11 cellular contexts compared by ENCODE assay signal in the genomic region with DNA sequence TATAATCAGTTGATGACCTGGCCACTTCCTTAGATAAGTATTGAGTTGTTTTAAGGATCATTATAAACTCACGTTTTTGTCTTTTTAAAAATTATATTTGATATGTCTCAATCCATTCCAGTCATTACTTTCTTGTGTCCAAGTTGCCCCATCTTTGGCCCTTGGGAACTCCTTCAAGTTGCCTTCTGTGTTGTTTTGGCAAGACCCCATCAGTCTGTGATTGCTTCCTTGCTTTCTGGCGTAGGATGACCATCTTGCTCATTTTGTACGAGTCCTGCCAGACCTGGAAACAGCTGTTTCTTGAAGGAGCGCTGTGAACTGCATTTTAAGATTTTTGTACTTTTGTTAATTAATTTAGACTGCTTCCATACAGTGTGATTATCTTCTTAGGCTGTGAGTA.
DNase-seq lines count a peak whose midpoint lies in the region; ATAC-seq and TF ChIP-seq lines count a peak whose summit lies in the region.
"Had no signal": no experiment of that assay in that cellular context is flagged by ENCODE, and none has a peak within 500 bp of the region (broad histone marks: within the 10 kb centered on the region; RNA-seq: fewer than 3 reads in every experiment).

No MANE protein-coding gene starts in this region.

- no peak overlapping the region for H3K9ac ChIP-seq in fibroblast of lung (ENCODE audit: insufficient read depth, low read length)

- H3K4me2 ChIP-seq in fibroblast of lung (ENCODE audit: extremely low read depth, insufficient read depth, low read length), result peak overlapping the region; percentile 2

- H3K9me3 Mint-ChIP-seq in T-helper 1 cell treated with Interleukin-12 subunit alpha and Interleukin-12 subunit beta and Interleukin-4 antibody, amounts not matched to agents 30 μg/mL and 1 μg/mL, for 36 hours, result no peaks in the 10 kb centered on the region
- no peaks in the 10 kb centered on the region for H3K9me3 Mint-ChIP-seq in naive B cell

- peaks cover 35% of the 10 kb centered on the region for H3K79me2 ChIP-seq in fibroblast of lung (ENCODE audit: control insufficient read depth, insufficient read depth, low read length)

- no peak overlapping the region for H3K4me3 Mint-ChIP-seq in T-helper 1 cell treated with Interleukin-12 subunit alpha and Interleukin-12 subunit beta and Interleukin-4 antibody, amounts not matched to agents 30 μg/mL and 1 μg/mL, for 36 hours
- no peak overlapping the region for H3K4me3 Mint-ChIP-seq in naive B cell

- ATAC-seq in naive B cell (ENCODE audit: low read depth in 2 of 2), result no peak
- ATAC-seq in HG02588 (IDR thresholded peaks at IDR 0.05; ENCODE audit: unreplicated experiment), result no peak
- ATAC-seq in GM21619 (IDR thresholded peaks at IDR 0.05; ENCODE audit: unreplicated experiment), result no peak
- ATAC-seq in GM19328 (IDR thresholded peaks at IDR 0.05; ENCODE audit: unreplicated experiment), result no peak

- H2AFZ ChIP-seq in fibroblast of lung (ENCODE audit: low read length), result no peak overlapping the region

- H3K36me3 Mint-ChIP-seq in T-helper 1 cell treated with Interleukin-12 subunit alpha and Interleukin-12 subunit beta and Interleukin-4 antibody, amounts not matched to agents 30 μg/mL and 1 μg/mL, for 36 hours (ENCODE audit: low read depth), result peaks cover 56% of the 10 kb centered on the region
- H3K36me3 Mint-ChIP-seq in naive B cell, result peaks cover 16 to 24% of the 10 kb centered on the region in 2 donors

- intact Hi-C loops in tibial artery (cut with DNase I; ENCODE audit: low total_unique reads), result loop anchor here (2.0 kb wide), 1 partner anchor 83 kb away; a partner anchor contains a TSS

- peak overlapping the region; percentile 61 for H3K27ac Mint-ChIP-seq in T-helper 1 cell treated with Interleukin-12 subunit alpha and Interleukin-12 subunit beta and Interleukin-4 antibody, amounts not matched to agents 30 μg/mL and 1 μg/mL, for 36 hours
- peak overlapping the region in 4 of 6 donors; percentile 28 to 76 (median 42) for H3K27ac Mint-ChIP-seq in naive B cell

- peaks cover 49% of the 10 kb centered on the region for H3K4me1 Mint-ChIP-seq in T-helper 1 cell treated with Interleukin-12 subunit alpha and Interleukin-12 subunit beta and Interleukin-4 antibody, amounts not matched to agents 30 μg/mL and 1 μg/mL, for 36 hours (ENCODE audit: low read depth)
- peaks cover 12 to 23% (median 16%) of the 10 kb centered on the region in 3 donors for H3K4me1 Mint-ChIP-seq in naive B cell

- H3K36me3 ChIP-seq in fibroblast of lung (ENCODE audit: control insufficient read depth, insufficient read depth, low read length) (peaks cover 6% of the 10 kb centered on the region), tibial artery (peaks cover 4 to 28% (median 16%) of the 10 kb centered on the region in 3 donors)

- DNase-seq in T-helper 1 cell (no peak), fibroblast of lung (ENCODE audit: low read depth in 2 of 2) (peak in 1 of 2 donors; percentile 78), naive B cell (no peak), tibial artery (peak; percentile 71 to 78)
- DNase-seq: activated gamma-delta T cell treated with Interleukin-2 at 50 U/mL for 16 hours, MV-4-11 had no signal

- H3K27ac ChIP-seq in fibroblast of lung (ENCODE audit: insufficient read depth, low read length), result peak overlapping the region; percentile 90
- H3K27ac ChIP-seq in tibial artery, result peak overlapping the region; percentile 60 to 79
- H3K27ac ChIP-seq: 22Rv1 had no signal

- H3K27me3 Mint-ChIP-seq in T-helper 1 cell treated with Interleukin-12 subunit alpha and Interleukin-12 subunit beta and Interleukin-4 antibody, amounts not matched to agents 30 μg/mL and 1 μg/mL, for 36 hours (ENCODE audit: low read depth), result no peaks in the 10 kb centered on the region
- no peaks in the 10 kb centered on the region for H3K27me3 Mint-ChIP-seq in naive B cell

- H3K4me1 ChIP-seq in fibroblast of lung (ENCODE audit: control insufficient read depth, extremely low read depth, insufficient read depth, low read length), result peaks cover 26% of the 10 kb centered on the region
- peaks cover 3 to 70% (median 26%) of the 10 kb centered on the region in 4 donors for H3K4me1 ChIP-seq in tibial artery

- H4K20me1 ChIP-seq in fibroblast of lung (ENCODE audit: control insufficient read depth, extremely low read depth, insufficient read depth, low read length), result no peaks in the 10 kb centered on the region

- no peaks in the 10 kb centered on the region for H3K9me3 ChIP-seq in fibroblast of lung (ENCODE audit: control insufficient read depth, insufficient read depth, low read depth, low read length)
- no peaks in the 10 kb centered on the region for H3K9me3 ChIP-seq in tibial artery

- TF ChIP-seq CTCF in fibroblast of lung (conservative IDR thresholded peaks at IDR 0.05 in 1 of 2, IDR thresholded peaks at IDR 0.05 in 1 of 2; ENCODE audit: low read depth in 1 of 2, low read length in 2 of 2), result no peak
- no peak for TF ChIP-seq CTCF in tibial artery (IDR thresholded peaks at IDR 0.05)

- H3K4me3 ChIP-seq in fibroblast of lung (replicated peaks in 1 of 4; ENCODE audit: control extremely low read depth in 1 of 4, insufficient read depth in 1 of 4, low read depth in 3 of 4, low read length in 4 of 4), result no peak overlapping the region
- no peak overlapping the region for H3K4me3 ChIP-seq in tibial artery

- H3K27me3 ChIP-seq in fibroblast of lung (ENCODE audit: control insufficient read depth, insufficient read depth, low read length) (no peaks in the 10 kb centered on the region), tibial artery (no peaks in the 10 kb centered on the region)

Comparison
In these comparisons a context has a peak if more than half of its experiments do, and no peak if none do; other contexts are left out.
1. DNase-seq: peak in tibial artery (2 of 2); none in T-helper 1 cell (0 of 5) and naive B cell (single experiment).